In the genomic region with DNA sequence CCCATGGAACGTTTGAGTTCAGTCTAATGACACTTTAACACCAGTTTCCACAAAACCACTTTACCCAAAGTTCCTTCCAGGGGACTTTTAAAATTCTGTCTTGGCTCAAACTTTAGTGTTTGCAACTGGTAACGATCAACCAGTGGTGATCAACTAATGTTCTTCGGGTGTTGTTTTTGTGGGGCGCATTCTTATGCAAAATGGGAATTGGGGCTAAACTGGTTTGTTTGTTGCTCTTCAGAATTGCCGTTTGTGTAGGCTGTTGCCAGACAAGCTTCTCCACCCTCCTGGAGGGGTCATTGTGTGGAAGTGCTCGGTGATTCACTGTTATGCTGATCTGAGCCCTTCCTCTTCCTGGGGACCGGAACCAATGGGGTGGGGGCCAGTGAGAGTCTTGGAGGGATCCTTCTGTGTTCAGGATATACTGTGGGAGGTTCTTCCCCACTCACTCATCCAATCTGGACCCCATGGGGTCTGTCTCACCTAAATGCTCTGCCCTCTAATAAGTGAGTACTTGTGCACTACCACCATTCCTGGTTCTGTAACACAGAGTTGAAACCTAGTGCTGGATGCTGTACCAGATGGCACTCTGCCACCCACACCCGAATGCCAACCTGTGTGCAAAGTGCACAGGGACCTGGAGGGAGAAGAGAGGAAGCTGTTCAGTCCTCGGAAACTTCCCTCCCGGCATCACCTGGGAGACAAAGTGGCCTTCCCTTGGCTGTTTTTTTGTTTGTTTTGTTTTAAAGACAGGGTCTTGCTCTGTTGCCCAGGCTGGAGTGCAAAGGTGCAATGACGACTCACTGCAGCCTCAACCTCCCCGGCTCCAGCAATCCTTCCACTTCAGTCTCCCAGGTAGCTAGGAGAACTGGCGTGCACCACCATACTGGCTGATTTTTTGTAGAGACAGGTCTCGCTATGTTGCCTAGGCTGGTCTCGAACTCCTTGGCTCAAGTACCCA, we compare ENCODE assay signal across 8 cellular contexts. TPM values are rescaled to one million over a fixed set of nuclear protein-coding genes. Genes with fewer than 3 reads are reported as not detected.
DNase-seq lines count a peak whose midpoint lies in the region; ATAC-seq and TF ChIP-seq lines count a peak whose summit lies in the region.

No MANE protein-coding gene starts in this region.

- H3K27ac ChIP-seq in H9 (ENCODE audit: insufficient read length, low read depth, low read length): peak overlapping the region; percentile 94
- peak overlapping the region in 2 of 4 donors; percentile 39 to 79 for H3K27ac ChIP-seq in esophagus squamous epithelium

- peak overlapping the region; percentile 7 for H4K5ac ChIP-seq in H9 (ENCODE audit: insufficient read length, low read depth, low read length)

- peak overlapping the region; percentile 95 for H2AK5ac ChIP-seq in H9 (ENCODE audit: insufficient read length, low read length)

- H4K20me1 ChIP-seq in H9 (ENCODE audit: control insufficient read depth, insufficient read depth, insufficient read length): no peaks in the 10 kb centered on the region

- H3K23me2 ChIP-seq in H9 (ENCODE audit: insufficient read length, low read depth, low read length, poor library complexity, severe bottlenecking): peaks cover 11% of the 10 kb centered on the region

- peak overlapping the region; percentile 17 for H2BK5ac ChIP-seq in H9 (ENCODE audit: insufficient read length, low read length)

- peak overlapping the region; percentile 7 for H3K23ac ChIP-seq in H9 (ENCODE audit: insufficient read length, low read depth, low read length)

- H3K36me3 Mint-ChIP-seq in H9 (ENCODE audit: insufficient read depth in 1 of 3, low read depth in 3 of 3): peaks cover 0 to 36% (median 0%) of the 10 kb centered on the region in 3 experiments; a peak in 3 of 7 replicates
- peaks cover 12% of the 10 kb centered on the region for H3K36me3 Mint-ChIP-seq in T-helper 2 cell treated with Interferon-gamma antibody and Interleukin-4, amounts not matched to agents 5 μg/mL and 100 μg/mL, for 36 hours (ENCODE audit: low read depth)

- peak overlapping the region; percentile 59 for H3K4me2 ChIP-seq in H9 (ENCODE audit: insufficient read depth, insufficient read length, low read length)

- no CpG with 5 or more reads among the region's 15 CpGs for WGBS in H9 (ENCODE audit: extremely low coverage, insufficient read length, low lambda C conversion rate)
- 51 to 62% methylated on average over 13 to 15 of the region's 15 CpGs for WGBS in esophagus squamous epithelium, 2 donors

- H3K4me1 ChIP-seq in H9 (ENCODE audit: insufficient read depth, low read length) (peaks cover 29% of the 10 kb centered on the region), esophagus squamous epithelium (peaks cover 6 to 71% (median 29%) of the 10 kb centered on the region in 3 donors)

- H4K91ac ChIP-seq in H9 (ENCODE audit: insufficient read length, low read depth, low read length): peak overlapping the region; percentile 25

- H3K4ac ChIP-seq in H9 (ENCODE audit: low read depth, low read length): peak overlapping the region; percentile 14

- peak overlapping the region; percentile 60 for H3K14ac ChIP-seq in H9 (ENCODE audit: insufficient read depth, low read length)

- peaks cover 4% of the 10 kb centered on the region for H3K79me1 ChIP-seq in H9 (ENCODE audit: insufficient read depth, low read depth, low read length, poor library complexity, severe bottlenecking)

- peaks cover 70 to 74% of the 10 kb centered on the region in 2 experiments for H3K4me1 Mint-ChIP-seq in H9
- H3K4me1 Mint-ChIP-seq in T-helper 2 cell treated with Interferon-gamma antibody and Interleukin-4, amounts not matched to agents 5 μg/mL and 100 μg/mL, for 36 hours (ENCODE audit: low read depth): peaks cover 61% of the 10 kb centered on the region

- no peak overlapping the region for H2BK15ac ChIP-seq in H9 (ENCODE audit: low read depth, low read length)

- H3K18ac ChIP-seq in H9 (ENCODE audit: insufficient read length, low read depth, low read length): peak overlapping the region; percentile 59

- H3K4me3 Mint-ChIP-seq in H9: peak overlapping the region; percentile 93 to 100
- H3K4me3 Mint-ChIP-seq in T-helper 2 cell treated with Interferon-gamma antibody and Interleukin-4, amounts not matched to agents 5 μg/mL and 100 μg/mL, for 36 hours: peak overlapping the region; percentile 95

- peak overlapping the region; percentile 88 for H3K9ac ChIP-seq in H9 (ENCODE audit: extremely low read depth, insufficient read length, low read length)

- peak; percentile 55 for ATAC-seq in esophagus mucosa

- TF ChIP-seq CTCF in H9 (conservative IDR thresholded peaks at IDR 0.05) (peak; percentile 7; the same call in 1 of the 3 replicates), esophagus squamous epithelium (IDR thresholded peaks at IDR 0.05) (no peak)

- intact Hi-C loops in esophagus squamous epithelium (cut with DNase I): no loop called here

- no peak overlapping the region for H2AFZ ChIP-seq in H9 (ENCODE audit: low read length)

- H2BK12ac ChIP-seq in H9 (ENCODE audit: insufficient read length, low read depth, low read length): peak overlapping the region; percentile 78

- peaks cover 20% of the 10 kb centered on the region for H3K27me3 Mint-ChIP-seq in H9 (ENCODE audit: low read depth)
- H3K27me3 Mint-ChIP-seq in T-helper 2 cell treated with Interferon-gamma antibody and Interleukin-4, amounts not matched to agents 5 μg/mL and 100 μg/mL, for 36 hours (ENCODE audit: low read depth): no peaks in the 10 kb centered on the region

- H3K79me2 ChIP-seq in H9 (ENCODE audit: insufficient read depth, low read length): peaks cover 51% of the 10 kb centered on the region

- H3K9me3 Mint-ChIP-seq in H9: no peaks in the 10 kb centered on the region; a peak in 1 of 5 replicates
- H3K9me3 Mint-ChIP-seq in T-helper 2 cell treated with Interferon-gamma antibody and Interleukin-4, amounts not matched to agents 5 μg/mL and 100 μg/mL, for 36 hours: no peaks in the 10 kb centered on the region

- no peaks in the 10 kb centered on the region for H3K9me3 ChIP-seq in H9 (ENCODE audit: control insufficient read depth, low read depth, low read length)
- no peaks in the 10 kb centered on the region for H3K9me3 ChIP-seq in esophagus squamous epithelium

- H3T11ph ChIP-seq in H9 (ENCODE audit: low read length): no peak overlapping the region

- H2BK120ac ChIP-seq in H9 (ENCODE audit: low read depth, low read length, poor library complexity, severe bottlenecking): no peak overlapping the region

- H4K8ac ChIP-seq in H9 (replicated peaks; ENCODE audit: insufficient read length, low read depth, low read length): peak overlapping the region; percentile 74

- TF ChIP-seq POLR2A in esophagus squamous epithelium (IDR thresholded peaks at IDR 0.05): peak in 1 of 4 donors; percentile 36

- H3K4me3 ChIP-seq in esophagus squamous epithelium: peak overlapping the region in 2 of 4 donors; percentile 74 to 78

- no peak overlapping the region for H2BK20ac ChIP-seq in H9 (ENCODE audit: low read depth, low read length, poor library complexity, severe bottlenecking)

- no peaks in the 10 kb centered on the region for H3K36me3 ChIP-seq in esophagus squamous epithelium

- no peaks in the 10 kb centered on the region for H3K27me3 ChIP-seq in H9 (ENCODE audit: insufficient read depth, low read length)
- peaks cover 0 to 40% (median 0%) of the 10 kb centered on the region in 4 donors for H3K27me3 ChIP-seq in esophagus squamous epithelium

- DNase-seq in H9 (peak; percentile 87), renal cortical epithelial cell (ENCODE audit: low read depth) (peak; percentile 67), esophagus squamous epithelium (lab: John Stamatoyannopoulos, UW) (no peak), SHP77 treated with DMSO at 0.1 percent for 48 hours (lab: John Stamatoyannopoulos, UW) (no peak), D341Med (ENCODE audit: low spot score) (no peak), DMS 273 (lab: John Stamatoyannopoulos, UW; ENCODE audit: unreplicated experiment) (no peak)
- peak; percentile 36 for DNase-seq in T-helper 2 cell treated with Interferon-gamma antibody and Interleukin-4, amounts not matched to agents 5 μg/mL and 100 μg/mL, for 36 hours (ENCODE audit: low spot score)

- H3K56ac ChIP-seq in H9 (ENCODE audit: insufficient read length, low read depth, low read length): peak overlapping the region; percentile 11

- peak overlapping the region; percentile 97 to 100 (median 97) for H3K27ac Mint-ChIP-seq in H9
- peak overlapping the region; percentile 90 for H3K27ac Mint-ChIP-seq in T-helper 2 cell treated with Interferon-gamma antibody and Interleukin-4, amounts not matched to agents 5 μg/mL and 100 μg/mL, for 36 hours

RNA-seq across cellular contexts. Expression of gene NFE2L3, which starts 2.1 kb away (rescaled TPM):
- total RNA-seq in H9 (2021) (46.1 and 46.9 TPM in 2 replicates), esophagus mucosa (1.8 TPM), renal cortical epithelial cell (49.2 and 94.1 TPM in 2 replicates), esophagus squamous epithelium (1 to 10 TPM; 2.0 to 8.4 (median 5.6) TPM)

RNA-seq across cellular contexts. Expression of gene HNRNPA2B1, which starts 46.4 kb away (rescaled TPM):
- total RNA-seq in H9 (2021) (1,123 and 1,137 TPM in 2 replicates), esophagus mucosa (231 TPM), renal cortical epithelial cell (72.9 and 220 TPM in 2 replicates), esophagus squamous epithelium (100 to 1,000 TPM; 148 to 256 (median 203) TPM)

RNA-seq across cellular contexts. Expression of gene CBX3, which starts 47.4 kb away (rescaled TPM):
- total RNA-seq in H9 (2021) (287 and 288 TPM in 2 replicates), esophagus mucosa (61.4 TPM), renal cortical epithelial cell (124 and 212 TPM in 2 replicates), esophagus squamous epithelium (10 to 100 TPM; 24.6 to 85.3 (median 74.2) TPM)

Comparison
In these comparisons a context has a peak if more than half of its experiments do, and no peak if none do; other contexts are left out.
1. DNase-seq: peak in H9 (single experiment), T-helper 2 cell treated with Interferon-gamma antibody and Interleukin-4, amounts not matched to agents 5 μg/mL and 100 μg/mL, for 36 hours (single experiment) and renal cortical epithelial cell (single experiment); none in esophagus squamous epithelium (single experiment), SHP77 treated with DMSO at 0.1 percent for 48 hours (single experiment), D341Med (single experiment) and DMS 273 (single experiment).